8 cellular contexts compared by ENCODE assay signal in genomic region chr16:23510154-23510914, GRCh38. TPM values are rescaled to one million over a fixed set of nuclear protein-coding genes. Genes with fewer than 3 reads are reported as not detected.
DNase-seq lines count a peak whose midpoint lies in the region; ATAC-seq and TF ChIP-seq lines count a peak whose summit lies in the region.

Gene GGA2, minus strand, starts transcription at chr16:23510494. Its CDS starts 83 bp downstream, at chr16:23510411.

- H3K9me2 ChIP-seq in hepatocyte (replicated peaks; ENCODE audit: insufficient read depth) = no peaks in the 10 kb centered on the region

- H2AFZ ChIP-seq in hepatocyte = peak within 1 kb of the TSS; percentile 83

- in situ Hi-C loops in astrocyte of the cerebellum (cut with HindIII; ENCODE audit: low sequenced_read_pairs) = no loop called here

- peak; percentile 50 for DNase-seq in NCI-H2029 (lab: John Stamatoyannopoulos, UW)
- peak; percentile 75 for DNase-seq in T-helper 9 cell
- DNase-seq in astrocyte of the cerebellum (ENCODE audit: low read depth) = peak; percentile 49
- peak; percentile 91 for DNase-seq in hepatocyte (ENCODE audit: low spot score)
- DNase-seq in retina = peak; percentile 92
- no peak for DNase-seq in vagina (ENCODE audit: extremely low spot score in 2 of 2)

- H4K20me1 ChIP-seq in hepatocyte (ENCODE audit: insufficient read depth, poor library complexity, severe bottlenecking) = peaks cover 40% of the 10 kb centered on the region

- peaks cover 46% of the 10 kb centered on the region for H3K79me2 ChIP-seq in hepatocyte

- WGBS in hepatocyte (ENCODE audit: low lambda C conversion rate, missing lambda C conversion rate) = 8% methylated on average over 41 of the region's 72 CpGs

- ATAC-seq in HG02852 (IDR thresholded peaks at IDR 0.05; ENCODE audit: unreplicated experiment) = peak; percentile 70

- H3K27ac ChIP-seq in hepatocyte (peak within 1 kb of the TSS; percentile 49), vagina (peak within 1 kb of the TSS; percentile 93)

- H3K36me3 ChIP-seq in hepatocyte (replicated peaks; ENCODE audit: insufficient read depth, low read depth) (no peaks in the 10 kb centered on the region), vagina (no peaks in the 10 kb centered on the region)

- TF ChIP-seq POLR2A in GM15510 (IDR thresholded peaks at IDR 0.05; ENCODE audit: borderline replicate concordance, extremely low read depth, insufficient read length) (peak; percentile 89), vagina (IDR thresholded peaks at IDR 0.05) (peak; percentile 13 to 95)

- intact Hi-C loops in vagina (cut with DNase I) = no loop called here

- H3K4me3 ChIP-seq in astrocyte of the cerebellum (ENCODE audit: low read depth, low read length) = peak within 1 kb of the TSS; percentile 50
- peak within 1 kb of the TSS; percentile 85 for H3K4me3 ChIP-seq in hepatocyte
- peak within 1 kb of the TSS; percentile 89 to 98 for H3K4me3 ChIP-seq in vagina

- peak within 1 kb of the TSS; percentile 100 for H3K4me2 ChIP-seq in hepatocyte

- no peaks in the 10 kb centered on the region for H3K27me3 ChIP-seq in hepatocyte
- H3K27me3 ChIP-seq in vagina = no peaks in the 10 kb centered on the region

- peaks cover 4% of the 10 kb centered on the region for H3K4me1 ChIP-seq in hepatocyte (ENCODE audit: insufficient read depth)
- H3K4me1 ChIP-seq in vagina = peaks cover 40% of the 10 kb centered on the region

- H3K9me3 ChIP-seq in hepatocyte (ENCODE audit: low read depth) = no peaks in the 10 kb centered on the region
- H3K9me3 ChIP-seq in vagina = no peaks in the 10 kb centered on the region

- no peak for TF ChIP-seq CTCF in astrocyte of the cerebellum (IDR thresholded peaks at IDR 0.05; ENCODE audit: low read depth, low read length, missing control alignments)
- TF ChIP-seq CTCF in hepatocyte (IDR thresholded peaks at IDR 0.05; ENCODE audit: poor library complexity) = no peak
- no peak for TF ChIP-seq CTCF in vagina (IDR thresholded peaks at IDR 0.05)

RNA-seq across cellular contexts. Expression of gene GGA2, which starts in this region (rescaled TPM):
- 42.4 and 56.4 TPM in 2 replicates for total RNA-seq in hepatocyte
- polyA plus RNA-seq in hepatocyte = 73.1 and 76.6 TPM in 2 replicates
- 39.0 TPM for total RNA-seq in vagina

Comparison
In these comparisons a context has a peak if more than half of its experiments do, and no peak if none do; other contexts are left out.
1. DNase-seq: peak in NCI-H2029 (single experiment), T-helper 9 cell (single experiment), astrocyte of the cerebellum (single experiment), hepatocyte (single experiment) and retina (single experiment); none in vagina (0 of 2).
2. Peak in every context shown above with its lines, with median percentiles within 50 percentile points of each other: H3K4me3 ChIP-seq.